1 cellular context compared by ENCODE assay signal in the genomic region with DNA sequence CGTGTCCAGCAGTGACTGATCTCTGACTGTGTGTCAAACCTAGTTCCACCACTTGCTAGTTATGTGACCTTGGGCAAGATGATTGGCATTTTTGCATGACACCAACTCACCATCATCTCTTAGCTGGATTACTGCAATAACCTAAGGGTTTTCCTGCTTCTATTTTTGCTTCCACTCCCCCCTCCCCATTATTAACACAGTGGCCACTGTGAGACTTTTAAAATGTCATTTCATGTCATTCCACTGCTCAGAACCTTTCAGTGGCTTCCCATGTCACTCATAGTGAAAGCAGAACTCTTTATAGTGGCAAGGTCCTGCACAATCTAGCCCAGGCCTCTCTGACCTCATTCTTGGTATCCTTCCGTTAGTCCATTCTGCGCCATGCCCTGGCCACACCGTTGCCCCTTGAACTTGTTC.
TF ChIP-seq lines count a peak whose summit lies in the region.

No MANE protein-coding gene starts in this region.

TF ChIP-seq in WTC11, 78 proteins besides CTCF, POLR2A, EP300 and RAD21 (continued from another document):
- TF ChIP-seq IRF2 (CRISPR knock-in tag; IDR thresholded peaks at IDR 0.05; ENCODE audit: borderline replicate concordance, low read depth) (no peak), ZNF263 (CRISPR knock-in tag; IDR thresholded peaks at IDR 0.05; ENCODE audit: low read depth) (no peak)
- TF ChIP-seq, protein P1, sequence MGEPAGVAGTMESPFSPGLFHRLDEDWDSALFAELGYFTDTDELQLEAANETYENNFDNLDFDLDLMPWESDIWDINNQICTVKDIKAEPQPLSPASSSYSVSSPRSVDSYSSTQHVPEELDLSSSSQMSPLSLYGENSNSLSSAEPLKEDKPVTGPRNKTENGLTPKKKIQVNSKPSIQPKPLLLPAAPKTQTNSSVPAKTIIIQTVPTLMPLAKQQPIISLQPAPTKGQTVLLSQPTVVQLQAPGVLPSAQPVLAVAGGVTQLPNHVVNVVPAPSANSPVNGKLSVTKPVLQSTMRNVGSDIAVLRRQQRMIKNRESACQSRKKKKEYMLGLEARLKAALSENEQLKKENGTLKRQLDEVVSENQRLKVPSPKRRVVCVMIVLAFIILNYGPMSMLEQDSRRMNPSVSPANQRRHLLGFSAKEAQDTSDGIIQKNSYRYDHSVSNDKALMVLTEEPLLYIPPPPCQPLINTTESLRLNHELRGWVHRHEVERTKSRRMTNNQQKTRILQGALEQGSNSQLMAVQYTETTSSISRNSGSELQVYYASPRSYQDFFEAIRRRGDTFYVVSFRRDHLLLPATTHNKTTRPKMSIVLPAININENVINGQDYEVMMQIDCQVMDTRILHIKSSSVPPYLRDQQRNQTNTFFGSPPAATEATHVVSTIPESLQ (CRISPR knock-in tag; IDR thresholded peaks at IDR 0.05), result no peak
